Comparison of ENCODE assay signal across 19 cellular contexts in genomic region chr12:89305373-89305772, GRCh38. TPM values are rescaled to one million over a fixed set of nuclear protein-coding genes. Genes with fewer than 3 reads are reported as not detected.
A peak's percentile ranks its signal among the peaks of the same experiment; 100 is the strongest.
DNase-seq lines count a peak whose midpoint lies in the region; ATAC-seq, FAIRE-seq and TF ChIP-seq lines count a peak whose summit lies in the region.
"Had no signal": no experiment of that assay in that cellular context is flagged by ENCODE, and none has a peak within 500 bp of the region (broad histone marks: within the 10 kb centered on the region; RNA-seq: fewer than 3 reads in every experiment).

No MANE protein-coding gene starts in this region.

- no peak overlapping the region for H3K27ac Mint-ChIP-seq in activated CD8-positive, alpha-beta T cell treated with anti-CD3 and anti-CD28 coated beads, Interleukin-2, amount 10 ng/mL, durations not matched to agents 7 days and 5 days
- H3K27ac Mint-ChIP-seq: CD4-positive, alpha-beta memory T cell had no signal

- H3K9me3 Mint-ChIP-seq in activated CD8-positive, alpha-beta T cell treated with anti-CD3 and anti-CD28 coated beads, Interleukin-2, amount 10 ng/mL, durations not matched to agents 7 days and 5 days (ENCODE audit: insufficient read depth), result no peaks in the 10 kb centered on the region
- H3K9me3 Mint-ChIP-seq: CD4-positive, alpha-beta memory T cell had no signal

- peaks cover 35% of the 10 kb centered on the region for H3K4me1 Mint-ChIP-seq in activated CD8-positive, alpha-beta T cell treated with anti-CD3 and anti-CD28 coated beads, Interleukin-2, amount 10 ng/mL, durations not matched to agents 7 days and 5 days (ENCODE audit: low read depth)

- TF ChIP-seq CTCF in neutrophil (IDR thresholded peaks at IDR 0.05), result no peak

- H3K9me3 ChIP-seq in neutrophil, result no peaks in the 10 kb centered on the region
- H3K9me3 ChIP-seq: SJSA1 had no signal

- ATAC-seq in activated CD8-positive, alpha-beta T cell treated with anti-CD3 and anti-CD28 coated beads, Interleukin-2, amount 10 ng/mL, durations not matched to agents 7 days and 5 days, result no peak
- ATAC-seq: K562, PC-3 had no signal

- peak; percentile 35 for DNase-seq in DMS53 (lab: John Stamatoyannopoulos, UW)
- no peak for DNase-seq in DMS53 treated with DMSO at 0.1 percent for 48 hours (lab: John Stamatoyannopoulos, UW; ENCODE audit: unreplicated experiment)
- DNase-seq in NCI-H146 (lab: John Stamatoyannopoulos, UW), result peak; percentile 38
- no peak for DNase-seq in activated CD8-positive, alpha-beta T cell treated with anti-CD3 and anti-CD28 coated beads, Interleukin-2, amount 10 ng/mL, durations not matched to agents 7 days and 5 days
- DNase-seq in H7, result no peak
- no peak for DNase-seq in amniotic stem cell (lab: John Stamatoyannopoulos, UW)
- DNase-seq: 8988T; CD4-positive, alpha-beta memory T cell; GF-D8; HCEC 1CT; NCI-H1048; NCI-H1694 treated with DMSO at 0.1 percent for 48 hours; PC-3 had no signal

- H3K4me3 ChIP-seq in neutrophil (ENCODE audit: low read depth in 1 of 2, low read length in 1 of 2) (no peak overlapping the region), H7 (ENCODE audit: insufficient read depth, low read depth, low read length) (no peak overlapping the region)
- H3K4me3 ChIP-seq: K562, SJSA1 had no signal

- peak overlapping the region; percentile 83 for H3K27ac ChIP-seq in neutrophil
- H3K27ac ChIP-seq: SJSA1 had no signal

- no peaks in the 10 kb centered on the region for H3K27me3 Mint-ChIP-seq in activated CD8-positive, alpha-beta T cell treated with anti-CD3 and anti-CD28 coated beads, Interleukin-2, amount 10 ng/mL, durations not matched to agents 7 days and 5 days (ENCODE audit: low read depth)
- H3K27me3 Mint-ChIP-seq: CD4-positive, alpha-beta memory T cell had no signal

- H3K36me3 Mint-ChIP-seq in activated CD8-positive, alpha-beta T cell treated with anti-CD3 and anti-CD28 coated beads, Interleukin-2, amount 10 ng/mL, durations not matched to agents 7 days and 5 days (ENCODE audit: low read depth), result no peaks in the 10 kb centered on the region
- H3K36me3 Mint-ChIP-seq: CD4-positive, alpha-beta memory T cell had no signal

- POLR2A ChIA-PET in activated CD8-positive, alpha-beta T cell treated with anti-CD3 and anti-CD28 coated beads, Interleukin-2, amount 10 ng/mL, durations not matched to agents 7 days and 5 days (lab: Charles Lee), result no interaction called here

- H3K4me1 ChIP-seq in neutrophil (ENCODE audit: control insufficient read depth in 1 of 2, insufficient read depth in 1 of 2, low read depth in 1 of 2, low read length in 1 of 2), result peaks cover 33 to 40% of the 10 kb centered on the region in 2 experiments
- H3K4me1 ChIP-seq: SJSA1 had no signal

- FAIRE-seq in TTC549 (lab: Jason Lieb, UNC), result peak; percentile 7
- FAIRE-seq: D721Med, GM12891, K562 had no signal

- no peaks in the 10 kb centered on the region for H3K27me3 ChIP-seq in neutrophil
- no peaks in the 10 kb centered on the region for H3K27me3 ChIP-seq in H7 (ENCODE audit: control insufficient read depth, insufficient read depth, low read length)
- H3K27me3 ChIP-seq: SJSA1 had no signal

- H3K36me3 ChIP-seq in neutrophil (no peaks in the 10 kb centered on the region), H7 (replicated peaks; ENCODE audit: control insufficient read depth, insufficient read depth, low read length) (no peaks in the 10 kb centered on the region)
- H3K36me3 ChIP-seq: SJSA1 had no signal

- no peak overlapping the region for H3K4me3 Mint-ChIP-seq in activated CD8-positive, alpha-beta T cell treated with anti-CD3 and anti-CD28 coated beads, Interleukin-2, amount 10 ng/mL, durations not matched to agents 7 days and 5 days
- H3K4me3 Mint-ChIP-seq: CD4-positive, alpha-beta memory T cell had no signal

- CTCF ChIA-PET in activated CD8-positive, alpha-beta T cell treated with anti-CD3 and anti-CD28 coated beads, Interleukin-2, amount 10 ng/mL, durations not matched to agents 7 days and 5 days (lab: Charles Lee), result no interaction called here

RNA-seq across cellular contexts. Expression of gene DUSP6, which starts 46.9 kb away (rescaled TPM):
- total RNA-seq in activated CD8-positive, alpha-beta T cell treated with anti-CD3 and anti-CD28 coated beads, Interleukin-2, amount 10 ng/mL, durations not matched to agents 7 days and 5 days, result 100 to 1,000 TPM; 116 to 119 TPM
- total RNA-seq in H7 (2014; rRNA removed; shearing (Covaris generic)), result 106 and 112 TPM in 2 replicates

Comparison
In these comparisons a context has a peak if more than half of its experiments do, and no peak if none do; other contexts are left out.
1. DNase-seq: peak in DMS53 (single experiment) and NCI-H146 (single experiment); none in DMS53 treated with DMSO at 0.1 percent for 48 hours (single experiment), activated CD8-positive, alpha-beta T cell treated with anti-CD3 and anti-CD28 coated beads, Interleukin-2, amount 10 ng/mL, durations not matched to agents 7 days and 5 days (single experiment), H7 (single experiment) and amniotic stem cell (single experiment).